In genomic region chr1:26122988-26123973, GRCh38 we compare ENCODE assay signal across 12 cellular contexts. TPM values are rescaled to one million over a fixed set of nuclear protein-coding genes. Genes with fewer than 3 reads are reported as not detected.
DNase-seq lines count a peak whose midpoint lies in the region; ATAC-seq and TF ChIP-seq lines count a peak whose summit lies in the region.
"Had no signal": no experiment of that assay in that cellular context is flagged by ENCODE, and none has a peak within 500 bp of the region (broad histone marks: within the 10 kb centered on the region; RNA-seq: fewer than 3 reads in every experiment).

No MANE protein-coding gene starts in this region.

- H3K27ac Mint-ChIP-seq in activated CD4-positive, alpha-beta memory T cell treated with anti-CD3 and anti-CD28 coated beads for 36 hours, result peak overlapping the region; percentile 75
- H3K27ac Mint-ChIP-seq in nephron progenitor cell, result no peak overlapping the region

- peaks cover 22% of the 10 kb centered on the region for H3F3A ChIP-seq in GM23248 (ENCODE audit: insufficient read depth)

- CTCF ChIA-PET in activated CD4-positive, alpha-beta memory T cell treated with anti-CD3 and anti-CD28 coated beads for 36 hours (lab: Charles Lee), result interaction anchor here (0.7 to 4.8 kb wide), 15 partner anchors 8 to 294 kb away, joined by 3 to 50 read pairs (median 4); partner anchors contain the start of genes CEP85 and ZNF593

- 78 to 85% methylated on average over 7 of the region's 7 CpGs for WGBS in GM23248 (ENCODE audit: low coverage in 1 of 2, low lambda C conversion rate in 2 of 2, missing lambda C conversion rate in 2 of 2), 2 experiments

- H3K27me3 Mint-ChIP-seq in activated CD4-positive, alpha-beta memory T cell treated with anti-CD3 and anti-CD28 coated beads for 36 hours, result no peaks in the 10 kb centered on the region
- H3K27me3 Mint-ChIP-seq in nephron progenitor cell (ENCODE audit: low read depth, poor library complexity), result no peaks in the 10 kb centered on the region

- intact Hi-C loops in activated CD4-positive, alpha-beta memory T cell treated with anti-CD3 and anti-CD28 coated beads for 36 hours (cut with micrococcal nuclease), result no loop called here

- peaks cover 55% of the 10 kb centered on the region for H3K4me1 Mint-ChIP-seq in activated CD4-positive, alpha-beta memory T cell treated with anti-CD3 and anti-CD28 coated beads for 36 hours (ENCODE audit: low read depth)
- H3K4me1 Mint-ChIP-seq in nephron progenitor cell, result peaks cover 30% of the 10 kb centered on the region

- peaks cover 23% of the 10 kb centered on the region for H3K4me1 ChIP-seq in ACC112 (ENCODE audit: control insufficient read depth, insufficient read depth, low read length, unreplicated experiment)
- peaks cover 13% of the 10 kb centered on the region for H3K4me1 ChIP-seq in GM23248 (ENCODE audit: insufficient read depth)

- H3K79me2 ChIP-seq in ACC112 (ENCODE audit: control insufficient read depth, insufficient read depth, low read length, unreplicated experiment) (no peaks in the 10 kb centered on the region), GM23248 (ENCODE audit: insufficient read depth) (no peaks in the 10 kb centered on the region)
- H3K79me2 ChIP-seq: parathyroid adenoma had no signal

- no peak overlapping the region for H3K9ac ChIP-seq in GM23248
- H3K9ac ChIP-seq: parathyroid adenoma had no signal

- H3K9me3 Mint-ChIP-seq in activated CD4-positive, alpha-beta memory T cell treated with anti-CD3 and anti-CD28 coated beads for 36 hours, result no peaks in the 10 kb centered on the region
- no peaks in the 10 kb centered on the region for H3K9me3 Mint-ChIP-seq in nephron progenitor cell

- no peaks in the 10 kb centered on the region for H4K20me1 ChIP-seq in GM23248 (ENCODE audit: insufficient read depth)

- peaks cover 12% of the 10 kb centered on the region for H3K36me3 Mint-ChIP-seq in activated CD4-positive, alpha-beta memory T cell treated with anti-CD3 and anti-CD28 coated beads for 36 hours
- H3K36me3 Mint-ChIP-seq in nephron progenitor cell (ENCODE audit: low read depth), result peaks cover 45% of the 10 kb centered on the region

- peak overlapping the region; percentile 60 for H3K27ac ChIP-seq in ACC112 (ENCODE audit: low read depth, low read length)
- peak overlapping the region; percentile 8; the same call in 1 of the 2 replicates for H3K27ac ChIP-seq in GM23248

- peak overlapping the region; percentile 25 for H3K4me3 Mint-ChIP-seq in activated CD4-positive, alpha-beta memory T cell treated with anti-CD3 and anti-CD28 coated beads for 36 hours
- H3K4me3 Mint-ChIP-seq in nephron progenitor cell, result no peak overlapping the region

- in situ Hi-C loops in GM23248 (cut with MboI), result no loop called here

- peak overlapping the region; percentile 18 for H2AFZ ChIP-seq in ACC112 (ENCODE audit: low read length, unreplicated experiment)
- no peak overlapping the region for H2AFZ ChIP-seq in GM23248
- H2AFZ ChIP-seq: parathyroid adenoma had no signal

- no peaks in the 10 kb centered on the region for H3K36me3 ChIP-seq in ACC112 (ENCODE audit: insufficient read depth, low read length)
- peaks cover 10% of the 10 kb centered on the region; the same call in 1 of the 2 replicates for H3K36me3 ChIP-seq in GM23248 (ENCODE audit: low read depth)

- H3K4me2 ChIP-seq in GM23248 (ENCODE audit: unreplicated experiment), result peak overlapping the region; percentile 28

- H3K27me3 ChIP-seq in ACC112 (ENCODE audit: insufficient read depth, low read length), result no peaks in the 10 kb centered on the region
- H3K27me3 ChIP-seq in GM23248 (replicated peaks; ENCODE audit: insufficient read depth), result no peaks in the 10 kb centered on the region

- no peaks in the 10 kb centered on the region for H3K9me2 ChIP-seq in GM23248 (ENCODE audit: insufficient read depth)

- peak; percentile 81 for DNase-seq in GM23248
- DNase-seq in activated CD4-positive, alpha-beta memory T cell treated with anti-CD3 and anti-CD28 coated beads for 36 hours, result no peak
- DNase-seq in glomerular visceral epithelial cell (ENCODE audit: extremely low spot score), result peak; percentile 25
- DNase-seq in nephron progenitor cell, result no peak
- DNase-seq in NCI-H526 treated with DMSO at 0.1 percent for 48 hours (lab: John Stamatoyannopoulos, UW), result no peak
- DNase-seq: DMS153; NK-92 treated with Interleukin-12 subunit alpha and Interleukin-12 subunit beta, amount 100 ng/mL, for 24 hours; stimulated activated naive CD4-positive, alpha-beta T cell had no signal

- TF ChIP-seq CTCF in nephron progenitor cell (IDR thresholded peaks at IDR 0.05), result no peak

- H3K9me3 ChIP-seq in GM23248 (ENCODE audit: low read depth), result no peaks in the 10 kb centered on the region

- ATAC-seq in GM18867 (IDR thresholded peaks at IDR 0.05; ENCODE audit: unreplicated experiment) (no peak), HG02938 (IDR thresholded peaks at IDR 0.05; ENCODE audit: unreplicated experiment) (no peak)

- POLR2A ChIA-PET in activated CD4-positive, alpha-beta memory T cell treated with anti-CD3 and anti-CD28 coated beads for 36 hours (lab: Charles Lee), result interaction anchor here (1.2 to 2.6 kb wide), 3 partner anchors 10 to 110 kb away, joined by 3 to 24 read pairs (median 3); partner anchors contain the start of genes CEP85 and PDIK1L

- H3K4me3 ChIP-seq in ACC112 (ENCODE audit: low read depth, low read length) (peak overlapping the region; percentile 51), GM23248 (no peak overlapping the region)

RNA-seq across cellular contexts. Expression of gene PDIK1L, which starts 11.7 kb away (rescaled TPM):
- 6.6 and 6.8 TPM in 2 replicates for total RNA-seq in GM23248 (2014; rRNA removed; shearing (Covaris generic))
- 2.9 and 3.5 TPM in 2 replicates for polyA plus RNA-seq in GM23248 (2016; fragmentation: Nextera tagmentation; extraction: Ambion mirVana)
- 10 to 100 TPM; 14.9 to 15.2 TPM for total RNA-seq in activated CD4-positive, alpha-beta memory T cell treated with anti-CD3 and anti-CD28 coated beads for 36 hours

RNA-seq across cellular contexts. Expression of gene FAM110D, which starts 35.6 kb away (rescaled TPM):
- 0.63 TPM in 1 of 2 replicates, not detected in the other for total RNA-seq in GM23248 (2014; rRNA removed; shearing (Covaris generic))
- polyA plus RNA-seq in GM23248 (2016; fragmentation: Nextera tagmentation; extraction: Ambion mirVana), result not detected in 2 replicates
- total RNA-seq in activated CD4-positive, alpha-beta memory T cell treated with anti-CD3 and anti-CD28 coated beads for 36 hours, result not detected

RNA-seq across cellular contexts. Expression of gene C1orf232, which starts 45.5 kb away (rescaled TPM):
- not detected in 2 replicates for total RNA-seq in GM23248 (2014; rRNA removed; shearing (Covaris generic))
- polyA plus RNA-seq in GM23248 (2016; fragmentation: Nextera tagmentation; extraction: Ambion mirVana), result not detected in 2 replicates
- total RNA-seq in activated CD4-positive, alpha-beta memory T cell treated with anti-CD3 and anti-CD28 coated beads for 36 hours, result not detected

RNA-seq across cellular contexts. Expression of gene ZNF593, which starts 46.4 kb away (rescaled TPM):
- 8.2 and 25.0 TPM in 2 replicates for total RNA-seq in GM23248 (2014; rRNA removed; shearing (Covaris generic))
- 61.2 and 65.8 TPM in 2 replicates for polyA plus RNA-seq in GM23248 (2016; fragmentation: Nextera tagmentation; extraction: Ambion mirVana)
- total RNA-seq in activated CD4-positive, alpha-beta memory T cell treated with anti-CD3 and anti-CD28 coated beads for 36 hours, result 10 to 100 TPM; 37.4 to 38.0 TPM

RNA-seq across cellular contexts. Expression of gene ZNF593OS, which starts 48.4 kb away (rescaled TPM):
- total RNA-seq in GM23248 (2014; rRNA removed; shearing (Covaris generic)), result not detected in 2 replicates
- 0.81 and 0.85 TPM in 2 replicates for polyA plus RNA-seq in GM23248 (2016; fragmentation: Nextera tagmentation; extraction: Ambion mirVana)
- total RNA-seq in activated CD4-positive, alpha-beta memory T cell treated with anti-CD3 and anti-CD28 coated beads for 36 hours, result not detected

Comparison
In these comparisons a context has a peak if more than half of its experiments do, and no peak if none do; other contexts are left out.
1. DNase-seq: peak in GM23248 (single experiment) and glomerular visceral epithelial cell (single experiment); none in activated CD4-positive, alpha-beta memory T cell treated with anti-CD3 and anti-CD28 coated beads for 36 hours (single experiment), nephron progenitor cell (single experiment) and NCI-H526 treated with DMSO at 0.1 percent for 48 hours (single experiment).